In the genomic region with DNA sequence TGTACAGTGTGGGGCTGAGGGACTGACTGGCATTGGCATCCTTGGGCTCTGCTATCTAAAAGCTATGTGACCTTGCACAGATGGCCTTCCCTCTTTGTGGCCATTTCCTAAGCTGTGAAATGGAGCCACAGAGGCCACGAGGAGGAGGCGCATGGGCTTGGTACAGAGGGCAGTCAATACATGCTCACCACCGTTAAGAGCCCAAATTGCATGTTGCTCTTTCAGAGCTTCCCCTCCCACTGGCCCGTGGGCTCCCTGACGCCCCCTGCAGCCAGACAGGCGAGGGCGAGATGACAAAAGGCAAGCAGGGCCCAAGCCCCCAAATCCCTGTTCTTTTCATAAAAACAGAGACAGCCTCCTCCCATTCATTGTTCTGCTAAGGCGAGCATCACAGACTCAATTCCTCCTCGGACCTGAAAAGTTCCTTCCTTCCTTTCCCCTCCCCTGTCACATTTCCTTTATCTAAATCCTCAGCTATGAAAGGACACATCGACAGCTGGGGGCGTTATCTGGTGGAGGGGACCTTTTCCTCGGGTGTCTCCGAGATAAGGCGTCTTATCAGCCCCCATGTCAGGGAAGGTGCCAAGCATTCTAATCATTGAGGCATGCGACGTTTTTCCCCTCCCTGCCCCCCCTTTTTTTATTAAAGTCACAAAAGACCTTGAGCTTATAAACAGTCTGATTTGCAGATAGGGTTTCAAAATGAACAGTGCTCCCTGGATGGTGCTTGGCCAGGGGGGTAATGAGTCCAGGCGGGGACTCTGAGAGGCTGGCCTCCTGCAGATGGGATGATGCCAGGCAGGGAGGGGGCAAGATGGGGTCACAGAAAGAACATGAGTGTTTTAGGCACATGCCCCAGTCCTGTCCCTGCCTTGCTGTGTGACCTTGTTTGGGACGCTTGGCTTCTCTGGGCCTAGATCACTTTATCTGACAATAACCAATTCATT, we compare ENCODE assay signal across 11 cellular contexts. TPM values are rescaled to one million over a fixed set of nuclear protein-coding genes. Genes with fewer than 3 reads are reported as not detected.
A peak's percentile ranks its signal among the peaks of the same experiment; 100 is the strongest.
DNase-seq lines count a peak whose midpoint lies in the region; ATAC-seq, FAIRE-seq and TF ChIP-seq lines count a peak whose summit lies in the region.
"Had no signal": no experiment of that assay in that cellular context is flagged by ENCODE, and none has a peak within 500 bp of the region (broad histone marks: within the 10 kb centered on the region; RNA-seq: fewer than 3 reads in every experiment).

No MANE protein-coding gene starts in this region.

- H3K36me3 ChIP-seq in H1 (ENCODE audit: control insufficient read depth in 2 of 4, insufficient read depth in 4 of 4, low read length in 3 of 4): no peaks in the 10 kb centered on the region
- no peaks in the 10 kb centered on the region for H3K36me3 ChIP-seq in neuronal stem cell (replicated peaks in 1 of 2; ENCODE audit: control insufficient read depth in 2 of 2, insufficient read depth in 2 of 2, low read length in 2 of 2)

- H3K4me3 ChIP-seq in H1 (ENCODE audit: extremely low read depth in 1 of 4, insufficient read depth in 2 of 4, low read depth in 3 of 4, low read length in 4 of 4) (no peak overlapping the region), neuronal stem cell (ENCODE audit: low read length in 2 of 2) (no peak overlapping the region)

- TF ChIP-seq POLR2A in H1 (IDR thresholded peaks at IDR 0.05; ENCODE audit: control extremely low read depth in 1 of 2, low read depth in 2 of 2, low read length in 2 of 2): no peak

- in situ Hi-C loops in KBM-7 (cut with MboI; ENCODE audit: low pct_unique_long_range_greater_than_20kb, low sequenced_read_pairs): no loop called here

- no peak for TF ChIP-seq EP300 in H1 (IDR thresholded peaks at IDR 0.05; ENCODE audit: borderline replicate concordance in 1 of 2, low read depth in 2 of 2, low read length in 2 of 2)

- H2BK120ac ChIP-seq in H1 (replicated peaks; ENCODE audit: low read depth, low read length) (no peak overlapping the region), neuronal stem cell (ENCODE audit: low read depth, low read length) (no peak overlapping the region)

- H3K14ac ChIP-seq in H1 (ENCODE audit: insufficient read length): no peak overlapping the region
- no peak overlapping the region for H3K14ac ChIP-seq in neuronal stem cell (ENCODE audit: low read length)

- ATAC-seq in GM18867 (IDR thresholded peaks at IDR 0.05; ENCODE audit: unreplicated experiment): no peak
- ATAC-seq in GM18873 (IDR thresholded peaks at IDR 0.05; ENCODE audit: low FRiP score, unreplicated experiment): no peak
- no peak for ATAC-seq in GM18517 (IDR thresholded peaks at IDR 0.05; ENCODE audit: unreplicated experiment)

- H3K9ac ChIP-seq in H1 (replicated peaks in 1 of 4; ENCODE audit: extremely low read depth in 1 of 4, low read depth in 3 of 4, low read length in 3 of 4) (no peak overlapping the region), neuronal stem cell (ENCODE audit: low read depth, low read length, poor library complexity) (no peak overlapping the region)

- peak; percentile 62 for FAIRE-seq in H1 (lab: Jason Lieb, UNC)
- FAIRE-seq: keratinocyte had no signal

- peaks cover 0 to 13% (median 8%) of the 10 kb centered on the region in 4 experiments; a peak in 4 of 7 replicates for H3K27me3 ChIP-seq in H1 (replicated peaks in 1 of 4; ENCODE audit: control insufficient read depth in 3 of 4, extremely low read depth in 1 of 4, insufficient read depth in 3 of 4, low read length in 3 of 4)
- peaks cover 0 to 9% (median 0%) of the 10 kb centered on the region in 3 experiments for H3K27me3 ChIP-seq in neuronal stem cell (ENCODE audit: control insufficient read depth in 3 of 3, insufficient read depth in 3 of 3, low read depth in 1 of 3, low read length in 3 of 3)

- H3K79me2 ChIP-seq in H1 (ENCODE audit: control insufficient read depth in 1 of 2, insufficient read depth in 2 of 2, low read length in 2 of 2): no peaks in the 10 kb centered on the region

- peak overlapping the region; percentile 34 for H2BK15ac ChIP-seq in H1 (ENCODE audit: low read length)
- no peak overlapping the region for H2BK15ac ChIP-seq in neuronal stem cell (ENCODE audit: low read length)

- H2BK12ac ChIP-seq in H1 (ENCODE audit: low read depth, low read length) (peak overlapping the region; percentile 10; the same call in 1 of the 2 replicates), neuronal stem cell (ENCODE audit: low read length) (no peak overlapping the region)

- 50% methylated on average over 14 of the region's 18 CpGs; no CpG with 5 or more reads in 1 of the 2 experiments for WGBS in H1 (ENCODE audit: extremely low coverage in 1 of 2, insufficient coverage in 1 of 2, insufficient read length in 1 of 2, insufficient replicate concordance in 2 of 2, low coverage in 1 of 2, low lambda C conversion rate in 2 of 2, missing lambda C conversion rate in 1 of 2), 2 experiments
- no CpG with 5 or more reads among the region's 18 CpGs for WGBS in neuronal stem cell (ENCODE audit: extremely low coverage in 2 of 2, insufficient read length in 2 of 2, insufficient replicate concordance in 1 of 2), 2 donors

- H3K4me1 ChIP-seq in H1 (replicated peaks in 1 of 4; ENCODE audit: control insufficient read depth in 3 of 4, insufficient read depth in 4 of 4, low read length in 3 of 4) (peaks cover 3 to 6% (median 3%) of the 10 kb centered on the region in 4 experiments; a peak in 6 of 7 replicates), neuronal stem cell (ENCODE audit: control insufficient read depth in 2 of 2, insufficient read depth in 1 of 2, low read depth in 1 of 2, low read length in 2 of 2) (peaks cover 5 to 30% of the 10 kb centered on the region in 2 donors)

- CTCF ChIA-PET in H1 (lab: Charles Lee; ENCODE audit: partially characterized antibody): interaction anchor here (0.7 to 3.4 kb wide), 33 partner anchors 9 to 221 kb away, joined by 3 to 47 read pairs (median 5); no protein-coding TSS in a partner anchor

- no peak overlapping the region for H2AK5ac ChIP-seq in H1 (ENCODE audit: low read depth, low read length)
- no peak overlapping the region for H2AK5ac ChIP-seq in neuronal stem cell (ENCODE audit: low read depth, low read length)

- H4K91ac ChIP-seq in H1 (replicated peaks; ENCODE audit: insufficient read length, low read length) (no peak overlapping the region), neuronal stem cell (ENCODE audit: low read depth, low read length, poor library complexity) (no peak overlapping the region)

- POLR2A ChIA-PET in H1 (lab: Charles Lee; ENCODE audit: partially characterized antibody): interaction anchor here (0.5 kb wide), 1 partner anchor 296 kb away, joined by 3 read pairs; no protein-coding TSS in a partner anchor

- no peak overlapping the region for H3K56ac ChIP-seq in H1 (replicated peaks; ENCODE audit: insufficient read length, low read depth, low read length)

- peak; percentile 60 to 73 for TF ChIP-seq RAD21 in H1 (IDR thresholded peaks at IDR 0.05 in 1 of 2, conservative IDR thresholded peaks at IDR 0.05 in 1 of 2; ENCODE audit: low read depth in 2 of 2, low read length in 2 of 2)

- H3K4me2 ChIP-seq in H1 (ENCODE audit: insufficient read depth in 1 of 2, low read depth in 2 of 2, low read length in 2 of 2): no peak overlapping the region
- H3K4me2 ChIP-seq in neuronal stem cell (ENCODE audit: insufficient read depth, low read length, poor library complexity, severe bottlenecking): no peak overlapping the region

- no peak overlapping the region for H3K27ac ChIP-seq in H1 (ENCODE audit: low read depth, low read length)
- H3K27ac ChIP-seq in neuronal stem cell (replicated peaks; ENCODE audit: low read length): no peak overlapping the region

- H4K20me1 ChIP-seq in H1 (replicated peaks in 1 of 2; ENCODE audit: control insufficient read depth in 1 of 2, insufficient read depth in 2 of 2, low read length in 2 of 2): peaks cover 0 to 9% of the 10 kb centered on the region in 2 experiments

- H3K23me2 ChIP-seq in H1 (ENCODE audit: low read depth, low read length): no peaks in the 10 kb centered on the region

- no peak overlapping the region for H2BK20ac ChIP-seq in H1 (ENCODE audit: low read length)

- H2BK5ac ChIP-seq in H1 (ENCODE audit: low read depth, low read length) (no peak overlapping the region), neuronal stem cell (ENCODE audit: low read length) (no peak overlapping the region)

- H3K23ac ChIP-seq in H1 (ENCODE audit: insufficient read length): no peak overlapping the region
- H3K23ac ChIP-seq in neuronal stem cell (ENCODE audit: low read depth, low read length, poor library complexity): peak overlapping the region; percentile 49

- peak; percentile 49 for DNase-seq in DMS 273 (lab: John Stamatoyannopoulos, UW; ENCODE audit: unreplicated experiment)
- DNase-seq in DMS 273 treated with DMSO at 0.1 percent for 48 hours (lab: John Stamatoyannopoulos, UW): no peak
- peak; percentile 28 for DNase-seq in KBM-7
- DNase-seq in H1 (ENCODE audit: low read depth in 1 of 2, low spot score in 2 of 2): peak in 1 of 2 experiments; percentile 77
- DNase-seq in neuronal stem cell (ENCODE audit: low spot score): no peak
- DNase-seq: NCI-H1694 treated with DMSO at 0.1 percent for 48 hours, trophoblast cell had no signal

- H2AFZ ChIP-seq in H1 (ENCODE audit: low read length): no peak overlapping the region
- H2AFZ ChIP-seq in neuronal stem cell (ENCODE audit: low read length): no peak overlapping the region

- TF ChIP-seq CTCF in H1 (IDR thresholded peaks at IDR 0.05; ENCODE audit: control extremely low read depth in 1 of 3, insufficient read depth in 1 of 3, low read depth in 1 of 3, low read length in 3 of 3): peak in 2 of 3 experiments; percentile 85 to 87; a peak in 3 of 4 replicates

- H3K18ac ChIP-seq in H1 (ENCODE audit: extremely low read depth, low read length): no peak overlapping the region
- H3K18ac ChIP-seq in neuronal stem cell (ENCODE audit: low read length): peak overlapping the region; percentile 21

- no peak overlapping the region for H4K5ac ChIP-seq in H1 (ENCODE audit: insufficient read length, low read depth, low read length)

- H3K9me3 ChIP-seq in H1 (ENCODE audit: insufficient read depth in 2 of 2, low read depth in 1 of 2, low read length in 1 of 2) (no peaks in the 10 kb centered on the region), neuronal stem cell (replicated peaks in 1 of 2; ENCODE audit: control insufficient read depth in 2 of 2, insufficient read depth in 1 of 2, low read depth in 1 of 2, low read length in 2 of 2) (no peaks in the 10 kb centered on the region)

- H3K4ac ChIP-seq in H1 (replicated peaks; ENCODE audit: insufficient read length, low read depth, low read length) (no peak overlapping the region), neuronal stem cell (ENCODE audit: low read length) (no peak overlapping the region)

- H3K79me1 ChIP-seq in H1 (ENCODE audit: low read depth, low read length) (no peaks in the 10 kb centered on the region), neuronal stem cell (ENCODE audit: low read depth, low read length) (peaks cover 10% of the 10 kb centered on the region)

- H4K8ac ChIP-seq in H1 (ENCODE audit: extremely low read depth, insufficient read depth, low read length): no peak overlapping the region
- H4K8ac ChIP-seq in neuronal stem cell (ENCODE audit: low read depth, low read length): no peak overlapping the region

RNA-seq across cellular contexts. Expression of a gene that starts 26.4 kb away (rescaled TPM):
- 1.1 and 1.5 TPM in 2 replicates for total RNA-seq in H1 (2021; fragmentation: NEBNext Ultra II Directional; extraction: Animal tissue kit (Norgen Biotek cat#: 25700))
- polyA plus RNA-seq in H1 (2011; rRNA removed): 0.94 and 1.6 TPM in 2 replicates
- polyA plus RNA-seq in H1 (2011; cell fraction: cytosol; rRNA removed): 0.85 TPM
- 0.93 TPM for polyA plus RNA-seq in H1 (2011; cell fraction: nucleus; rRNA removed)
- polyA plus RNA-seq in H1 (2012, experiment 1 of 2): 0.81 to 1.1 TPM (median 0.88 TPM) in 4 replicates
- 0.91 TPM for polyA plus RNA-seq in H1 (2012, experiment 2 of 2)
- polyA plus RNA-seq in H1 (2013, experiment 1 of 2): 1.1 TPM
- 1.1 TPM for polyA plus RNA-seq in H1 (2013, experiment 2 of 2)
- 0.61 and 0.95 TPM in 2 replicates for polyA minus RNA-seq in H1 (2011; rRNA and poly(A)+ RNA removed)
- polyA minus RNA-seq in H1 (2011; cell fraction: cytosol; rRNA and poly(A)+ RNA removed): 1.9 TPM
- polyA minus RNA-seq in H1 (2011; cell fraction: nucleus; rRNA and poly(A)+ RNA removed): 2.7 TPM
- polyA plus RNA-seq in neuronal stem cell (2013, experiment 1 of 2): 14.4 TPM
- 14.3 TPM for polyA plus RNA-seq in neuronal stem cell (2013, experiment 2 of 2)

Comparison
In these comparisons a context has a peak if more than half of its experiments do, and no peak if none do; other contexts are left out.
1. DNase-seq: peak in DMS 273 (single experiment) and KBM-7 (single experiment); none in DMS 273 treated with DMSO at 0.1 percent for 48 hours (single experiment) and neuronal stem cell (single experiment).